22 cellular contexts compared by ENCODE assay signal in genomic region chr5:76422742-76423141, GRCh38.
"Had no signal": no experiment of that assay in that cellular context is flagged by ENCODE, and none has a peak within 500 bp of the region (broad histone marks: within the 10 kb centered on the region; RNA-seq: fewer than 3 reads in every experiment).

No MANE protein-coding gene starts in this region.

- ATAC-seq: activated CD4-positive, CD25-positive, alpha-beta regulatory T cell treated with anti-CD3 and anti-CD28 coated beads, Interleukin-2, amount 50 U/mL, for 24 hours; activated T-cell treated with anti-CD3 and anti-CD28 coated beads, Interleukin-2, amount 50 U/mL, for 72 hours; heart left ventricle; naive thymus-derived CD4-positive, alpha-beta T cell; psoas muscle; stimulated activated naive CD8-positive, alpha-beta T cell treated with anti-CD3 and anti-CD28 coated beads, Interleukin-15, Interleukin-2, amounts not matched to agents 100 U/mL and 50 U/mL, for 24 hours had no signal

- H3K36me3 ChIP-seq: heart left ventricle, neutrophil, ovary, right atrium auricular region, tibial artery had no signal

- H3K4me3 Mint-ChIP-seq: activated CD4-positive, alpha-beta memory T cell treated with anti-CD3 and anti-CD28 coated beads, Interleukin-2, amount 10 ng/mL, durations not matched to agents 7 days and 5 days; activated CD4-positive, alpha-beta T cell treated with anti-CD3 and anti-CD28 coated beads, Interleukin-2, amount 10 ng/mL, durations not matched to agents 24 days and 14 days; activated naive CD4-positive, alpha-beta T cell treated with anti-CD3 and anti-CD28 coated beads, Interleukin-2, amount 10 ng/mL, durations not matched to agents 7 days and 5 days; activated T-cell treated with anti-CD3 and anti-CD28 coated beads, Interleukin-2, amount 50 U/mL, for 72 hours; naive thymus-derived CD4-positive, alpha-beta T cell; T-helper 1 cell treated with Interleukin-12 subunit alpha and Interleukin-12 subunit beta and Interleukin-4 antibody, amounts not matched to agents 30 μg/mL and 1 μg/mL, for 36 hours had no signal

- H3K27ac ChIP-seq: heart left ventricle, neutrophil, ovary, psoas muscle, right atrium auricular region, tibial artery had no signal

- H3K9me3 Mint-ChIP-seq: activated CD4-positive, alpha-beta memory T cell treated with anti-CD3 and anti-CD28 coated beads, Interleukin-2, amount 10 ng/mL, durations not matched to agents 7 days and 5 days; activated CD4-positive, alpha-beta T cell treated with anti-CD3 and anti-CD28 coated beads, Interleukin-2, amount 10 ng/mL, durations not matched to agents 24 days and 14 days; activated naive CD4-positive, alpha-beta T cell treated with anti-CD3 and anti-CD28 coated beads, Interleukin-2, amount 10 ng/mL, durations not matched to agents 7 days and 5 days; activated T-cell treated with anti-CD3 and anti-CD28 coated beads, Interleukin-2, amount 50 U/mL, for 72 hours; T-helper 1 cell treated with Interleukin-12 subunit alpha and Interleukin-12 subunit beta and Interleukin-4 antibody, amounts not matched to agents 30 μg/mL and 1 μg/mL, for 36 hours had no signal

- H3K9me3 ChIP-seq: heart left ventricle, neutrophil, ovary, psoas muscle, right atrium auricular region, tibial artery had no signal

- H3K27me3 Mint-ChIP-seq: activated CD4-positive, alpha-beta memory T cell treated with anti-CD3 and anti-CD28 coated beads, Interleukin-2, amount 10 ng/mL, durations not matched to agents 7 days and 5 days; activated CD4-positive, alpha-beta T cell treated with anti-CD3 and anti-CD28 coated beads, Interleukin-2, amount 10 ng/mL, durations not matched to agents 24 days and 14 days; activated naive CD4-positive, alpha-beta T cell treated with anti-CD3 and anti-CD28 coated beads, Interleukin-2, amount 10 ng/mL, durations not matched to agents 7 days and 5 days; naive thymus-derived CD4-positive, alpha-beta T cell had no signal

- H3K4me3 ChIP-seq: heart left ventricle, lung, ovary, psoas muscle, right atrium auricular region, tibial artery had no signal

- H3K4me1 ChIP-seq: psoas muscle, right atrium auricular region, tibial artery had no signal

- DNase-seq: activated CD4-positive, alpha-beta memory T cell treated with anti-CD3 and anti-CD28 coated beads, Interleukin-2, amount 10 ng/mL, durations not matched to agents 7 days and 5 days; activated CD4-positive, alpha-beta T cell treated with anti-CD3 and anti-CD28 coated beads, Interleukin-2, amount 10 ng/mL, durations not matched to agents 24 days and 14 days; activated effector memory CD4-positive, alpha-beta T cell treated with Interleukin-2 at 50 U/mL for 16 hours; activated naive CD4-positive, alpha-beta T cell treated with anti-CD3 and anti-CD28 coated beads, Interleukin-2, amount 10 ng/mL, durations not matched to agents 7 days and 5 days; activated T-cell treated with anti-CD3 and anti-CD28 coated beads, Interleukin-2, amount 50 U/mL, for 72 hours; amygdala; cortex of kidney; heart left ventricle; naive thymus-derived CD4-positive, alpha-beta T cell; ovary; psoas muscle; stimulated activated CD4-positive, alpha-beta T cell treated with anti-CD3 and anti-CD28 coated beads, Interleukin-12 subunit alpha, Interleukin-12 subunit beta, amount 100 ng/mL, for 4 hours; stimulated activated CD4-positive, alpha-beta T cell treated with anti-CD3 and anti-CD28 coated beads, Interleukin-4, amount 100 ng/mL, for 4 hours; stimulated activated naive CD8-positive, alpha-beta T cell treated with anti-CD3 and anti-CD28 coated beads, Interleukin-15, Interleukin-2, amounts not matched to agents 100 U/mL and 50 U/mL, for 24 hours; tibial artery had no signal

- H3K27me3 ChIP-seq: neutrophil, ovary, right atrium auricular region, tibial artery had no signal

- H3K27ac Mint-ChIP-seq: activated CD4-positive, alpha-beta memory T cell treated with anti-CD3 and anti-CD28 coated beads, Interleukin-2, amount 10 ng/mL, durations not matched to agents 7 days and 5 days; activated CD4-positive, alpha-beta T cell treated with anti-CD3 and anti-CD28 coated beads, Interleukin-2, amount 10 ng/mL, durations not matched to agents 24 days and 14 days; activated naive CD4-positive, alpha-beta T cell treated with anti-CD3 and anti-CD28 coated beads, Interleukin-2, amount 10 ng/mL, durations not matched to agents 7 days and 5 days; activated T-cell treated with anti-CD3 and anti-CD28 coated beads, Interleukin-2, amount 50 U/mL, for 72 hours; T-helper 1 cell treated with Interleukin-12 subunit alpha and Interleukin-12 subunit beta and Interleukin-4 antibody, amounts not matched to agents 30 μg/mL and 1 μg/mL, for 36 hours had no signal

- FAIRE-seq: endometrium, keratinocyte had no signal
